Comparison of ENCODE assay signal across 17 cellular contexts in the genomic region with DNA sequence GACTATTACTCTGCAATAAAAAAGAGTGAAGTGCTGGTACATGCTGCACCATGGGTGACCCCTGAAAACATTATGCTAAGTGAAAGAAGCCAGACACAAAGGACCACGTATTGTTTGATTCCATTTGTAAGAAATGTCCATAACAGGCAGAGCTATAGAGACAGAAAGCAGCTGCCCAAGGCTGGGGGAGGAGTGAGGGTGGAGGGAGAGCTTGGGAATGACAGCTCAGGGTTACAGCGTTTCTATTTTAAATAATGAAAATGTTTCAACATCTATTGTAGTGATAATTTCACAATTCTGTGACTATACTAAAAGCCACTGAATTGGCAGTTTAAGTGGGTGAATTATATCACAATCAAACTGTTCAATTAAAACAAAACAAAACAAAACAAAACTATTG.
A peak's percentile ranks its signal among the peaks of the same experiment; 100 is the strongest.
DNase-seq lines count a peak whose midpoint lies in the region; ATAC-seq and TF ChIP-seq lines count a peak whose summit lies in the region.
"Had no signal": no experiment of that assay in that cellular context is flagged by ENCODE, and none has a peak within 500 bp of the region (broad histone marks: within the 10 kb centered on the region; RNA-seq: fewer than 3 reads in every experiment).

No MANE protein-coding gene starts in this region.

- H3K9me3 ChIP-seq in mammary epithelial cell (replicated peaks; ENCODE audit: insufficient read depth, low read length) (no peaks in the 10 kb centered on the region), WERI-Rb-1 (ENCODE audit: severe bottlenecking) (peaks cover 4% of the 10 kb centered on the region), osteoblast (ENCODE audit: low read depth, low read length) (no peaks in the 10 kb centered on the region)
- H3K9me3 ChIP-seq: SK-N-SH had no signal

- peaks cover 90% of the 10 kb centered on the region for H3K79me2 ChIP-seq in mammary epithelial cell (ENCODE audit: insufficient read depth, low read length)
- H3K79me2 ChIP-seq in osteoblast (ENCODE audit: insufficient read depth, low read length) = peaks cover 89% of the 10 kb centered on the region

- H3K4me3 ChIP-seq in mammary epithelial cell (replicated peaks in 1 of 3; ENCODE audit: insufficient read depth in 1 of 3, low read depth in 2 of 3, low read length in 3 of 3) (no peak overlapping the region), WERI-Rb-1 (ENCODE audit: low read depth, low read length) (no peak overlapping the region), fibroblast of pulmonary artery (replicated peaks; ENCODE audit: low read depth, low read length) (no peak overlapping the region), osteoblast (ENCODE audit: insufficient read depth, low read length) (no peak overlapping the region)

- in situ Hi-C loops in mammary epithelial cell (cut with MboI; ENCODE audit: low sequenced_read_pairs in 2 of 2) = no loop called here

- peaks cover 3% of the 10 kb centered on the region for H4K20me1 ChIP-seq in mammary epithelial cell (ENCODE audit: insufficient read depth, low read length)
- peaks cover 30% of the 10 kb centered on the region for H4K20me1 ChIP-seq in osteoblast (ENCODE audit: insufficient read depth, low read length)

- dilution Hi-C loops in mammary epithelial cell (cut with HindIII; ENCODE audit: low sequenced_read_pairs) = loop anchor here (10.0 kb wide), 1 partner anchor 60 kb away; no protein-coding TSS in a partner anchor

- H3K4me2 ChIP-seq in mammary epithelial cell (ENCODE audit: insufficient read depth, low read depth, low read length) (no peak overlapping the region), osteoblast (ENCODE audit: insufficient read depth, low read length) (no peak overlapping the region)
- H3K4me2 ChIP-seq: SK-N-SH had no signal

- POLR2A ChIA-PET in MCF 10A (lab: Yijun Ruan, JAX) = no interaction called here

- H3K27ac ChIP-seq in mammary epithelial cell (ENCODE audit: insufficient read depth, low read depth, low read length) = no peak overlapping the region
- H3K27ac ChIP-seq in WERI-Rb-1 = peak overlapping the region; percentile 80
- H3K27ac ChIP-seq in osteoblast (ENCODE audit: low read depth, low read length) = no peak overlapping the region

- H3K9ac ChIP-seq in mammary epithelial cell (ENCODE audit: insufficient read depth, low read length) = no peak overlapping the region
- H3K9ac ChIP-seq: SK-N-SH had no signal

- no peak overlapping the region for H3K4me3 Mint-ChIP-seq in MCF 10A (ENCODE audit: unreplicated experiment)

- H3K4me1 Mint-ChIP-seq in MCF 10A (ENCODE audit: insufficient read depth, unreplicated experiment) = peaks cover 10% of the 10 kb centered on the region

- no peaks in the 10 kb centered on the region for H3K27me3 Mint-ChIP-seq in MCF 10A (ENCODE audit: insufficient read depth, unreplicated experiment)

- no TSS peak for BruUV-seq in MCF 10A (replicated peaks; lab: Mats Ljungman, UMichigan)
- BruUV-seq in mammary epithelial cell (replicated peaks; lab: Mats Ljungman, UMichigan) = no TSS peak

- H3K27me3 ChIP-seq in mammary epithelial cell (ENCODE audit: insufficient read depth, low read length) (no peaks in the 10 kb centered on the region), WERI-Rb-1 (ENCODE audit: insufficient read depth, low read depth, severe bottlenecking) (no peaks in the 10 kb centered on the region), osteoblast (ENCODE audit: insufficient read depth, low read length) (no peaks in the 10 kb centered on the region)

- WGBS in mammary epithelial cell (ENCODE audit: low coverage, missing lambda C conversion rate) = 97% methylated on average over 2 of the region's 2 CpGs

- DNase-seq in MCF 10A (ENCODE audit: unreplicated experiment) (peak; percentile 40), mammary epithelial cell (no peak), WERI-Rb-1 (no peak), fibroblast of pulmonary artery (ENCODE audit: low read depth) (peak; percentile 78), Right ventricle myocardium superior (no peak), osteoblast (ENCODE audit: insufficient read length, low spot score, missing footprints) (no peak)
- DNase-seq in stimulated activated CD4-positive, alpha-beta T cell treated with anti-CD3 and anti-CD28 coated beads, Interleukin-2, amount 100 ng/mL, for 48 hours = no peak
- DNase-seq: C1 segment of cervical spinal cord, GDM1, GOT3, Karpas-422, NCI-H1436, NCI-H2029, NCI-H510A treated with DMSO at 0.1 percent for 48 hours, NCI-H82, SK-N-SH had no signal

- ATAC-seq in GM19324 (IDR thresholded peaks at IDR 0.05; ENCODE audit: low FRiP score, unreplicated experiment) (no peak), Right ventricle myocardium superior (ENCODE audit: poor library complexity) (no peak)

- H3K9me3 Mint-ChIP-seq in MCF 10A (ENCODE audit: unreplicated experiment) = no peaks in the 10 kb centered on the region

- intact Hi-C loops in MCF 10A (cut with micrococcal nuclease) = no loop called here
- intact Hi-C loops in mammary epithelial cell (cut with micrococcal nuclease) = no loop called here
- intact Hi-C loops in Right ventricle myocardium superior (cut with DNase I) = no loop called here

- no peak overlapping the region for H3K27ac Mint-ChIP-seq in MCF 10A (ENCODE audit: low read depth, unreplicated experiment)

- H3K36me3 ChIP-seq in mammary epithelial cell (ENCODE audit: insufficient read depth, low read length) = peaks cover 4% of the 10 kb centered on the region
- no peaks in the 10 kb centered on the region; the same call in 1 of the 2 replicates for H3K36me3 ChIP-seq in WERI-Rb-1
- H3K36me3 ChIP-seq in osteoblast (ENCODE audit: insufficient read depth, low read length) = peaks cover 6% of the 10 kb centered on the region

- no peaks in the 10 kb centered on the region for H3K36me3 Mint-ChIP-seq in MCF 10A (ENCODE audit: insufficient read depth, unreplicated experiment)

- TF ChIP-seq CTCF in MCF 10A (IDR thresholded peaks at IDR 0.05; ENCODE audit: unreplicated experiment) = no peak
- no peak for TF ChIP-seq CTCF in mammary epithelial cell (conservative IDR thresholded peaks at IDR 0.05 in 1 of 2, IDR thresholded peaks at IDR 0.05 in 1 of 2; ENCODE audit: extremely low read depth in 1 of 2, insufficient read depth in 1 of 2, low read depth in 1 of 2, low read length in 2 of 2)
- TF ChIP-seq CTCF in WERI-Rb-1 (IDR thresholded peaks at IDR 0.05; ENCODE audit: low read depth, low read length) = no peak
- no peak for TF ChIP-seq CTCF in fibroblast of pulmonary artery (IDR thresholded peaks at IDR 0.05; ENCODE audit: low read length, missing control alignments)
- TF ChIP-seq CTCF in osteoblast (IDR thresholded peaks at IDR 0.05; ENCODE audit: extremely low read depth, low read depth, low read length) = no peak

- H3K4me1 ChIP-seq in mammary epithelial cell (ENCODE audit: insufficient read depth, low read length) (peaks cover 7% of the 10 kb centered on the region), osteoblast (ENCODE audit: insufficient read depth, low read length) (peaks cover 6% of the 10 kb centered on the region)

- H2AFZ ChIP-seq in mammary epithelial cell (ENCODE audit: low read depth, low read length) (no peak overlapping the region), osteoblast (ENCODE audit: low read length) (no peak overlapping the region)

- CTCF ChIA-PET in MCF 10A (lab: Yijun Ruan, JAX) (interaction anchor here (0.6 to 5.1 kb wide), 9 partner anchors 9 to 1393 kb away, joined by 3 to 26 read pairs (median 4); no protein-coding TSS in a partner anchor), mammary epithelial cell (lab: Charles Lee; ENCODE audit: low non-redundant PET) (no interaction called here)

Comparison
In these comparisons a context has a peak if more than half of its experiments do, and no peak if none do; other contexts are left out.
1. DNase-seq: peak in MCF 10A (single experiment) and fibroblast of pulmonary artery (single experiment); none in mammary epithelial cell (single experiment), WERI-Rb-1 (single experiment), Right ventricle myocardium superior (single experiment), stimulated activated CD4-positive, alpha-beta T cell treated with anti-CD3 and anti-CD28 coated beads, Interleukin-2, amount 100 ng/mL, for 48 hours (0 of 2) and osteoblast (single experiment).